22 cellular contexts compared by ENCODE assay signal in the genomic region with DNA sequence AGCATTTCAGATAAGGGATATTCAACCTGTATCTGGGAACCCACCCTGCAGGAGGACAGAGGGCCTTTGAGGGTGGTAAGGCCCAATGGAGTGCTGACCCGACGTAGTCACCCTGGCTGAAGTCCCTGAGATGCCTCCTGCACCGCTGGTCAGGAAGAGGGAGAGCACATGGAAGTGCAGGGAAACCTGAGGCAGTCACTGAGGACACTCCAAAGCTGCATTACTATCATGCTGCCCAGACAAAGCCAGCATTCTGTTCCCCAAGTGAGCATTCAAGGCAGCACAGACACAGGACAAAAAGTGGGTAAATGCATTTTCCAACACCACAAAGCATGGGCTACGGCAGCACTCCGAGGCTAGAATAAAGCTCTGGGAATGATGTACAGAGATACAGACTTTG. TPM values are rescaled to one million over a fixed set of nuclear protein-coding genes. Genes with fewer than 3 reads are reported as not detected.
"Had no signal": no experiment of that assay in that cellular context is flagged by ENCODE, and none has a peak within 500 bp of the region (broad histone marks: within the 10 kb centered on the region; RNA-seq: fewer than 3 reads in every experiment).

No MANE protein-coding gene starts in this region.

- H3K27me3 ChIP-seq: gastrocnemius medialis, heart right ventricle, neutrophil, pancreas, suprapubic skin, transverse colon, vagina had no signal

- DNase-seq: activated CD4-positive, alpha-beta memory T cell treated with anti-CD3 and anti-CD28 coated beads, Interleukin-2, amount 10 ng/mL, durations not matched to agents 7 days and 5 days; activated CD4-positive, alpha-beta T cell treated with anti-CD3 and anti-CD28 coated beads for 48 hours; activated CD4-positive, CD25-positive, alpha-beta regulatory T cell; activated CD8-positive, alpha-beta memory T cell treated with anti-CD3 and anti-CD28 coated beads, Interleukin-2, amount 10 ng/mL, durations not matched to agents 7 days and 5 days; activated naive CD4-positive, alpha-beta T cell treated with anti-CD3 and anti-CD28 coated beads for 36 hours; activated naive CD8-positive, alpha-beta T cell treated with anti-CD3 and anti-CD28 coated beads, Interleukin-2, amount 50 U/mL, for 24 hours; aorta; cortex of kidney; effector CD8-positive, alpha-beta T cell; gastrocnemius medialis; heart right ventricle; mesendoderm; natural killer cell; pancreas; stimulated activated CD4-positive, alpha-beta T cell treated with anti-CD3 and anti-CD28 coated beads, Interleukin-12 subunit alpha, Interleukin-12 subunit beta, amount 100 ng/mL, for 4 hours; stimulated activated CD4-positive, alpha-beta T cell treated with anti-CD3 and anti-CD28 coated beads, Interleukin-1b, Interleukin-23, amount 100 ng/mL, for 48 hours; stimulated activated naive CD8-positive, alpha-beta T cell treated with anti-CD3 and anti-CD28 coated beads, Interleukin-15, Interleukin-2, amounts not matched to agents 100 U/mL and 50 U/mL, for 24 hours; transverse colon had no signal

- H3K27ac ChIP-seq: gastrocnemius medialis, neutrophil, pancreas, suprapubic skin, transverse colon, vagina had no signal

- H3K9me3 ChIP-seq: gastrocnemius medialis, heart right ventricle, neutrophil, pancreas, suprapubic skin, transverse colon, vagina had no signal

- ATAC-seq: activated CD8-positive, alpha-beta memory T cell treated with anti-CD3 and anti-CD28 coated beads, Interleukin-2, amount 10 ng/mL, durations not matched to agents 7 days and 5 days; activated naive CD8-positive, alpha-beta T cell treated with anti-CD3 and anti-CD28 coated beads, Interleukin-2, amount 50 U/mL, for 24 hours; esophagus mucosa; gastrocnemius medialis; heart right ventricle; natural killer cell; pancreas; stimulated activated naive CD8-positive, alpha-beta T cell treated with anti-CD3 and anti-CD28 coated beads, Interleukin-15, Interleukin-2, amounts not matched to agents 100 U/mL and 50 U/mL, for 24 hours had no signal

- H3K4me3 ChIP-seq: gastrocnemius medialis, heart right ventricle, pancreas, suprapubic skin, transverse colon, vagina had no signal

RNA-seq across cellular contexts. Expression of gene BCAR1, which starts 46.8 kb away (rescaled TPM):
- total RNA-seq: activated CD4-positive, alpha-beta memory T cell treated with anti-CD3 and anti-CD28 coated beads, Interleukin-2, amount 10 ng/mL, durations not matched to agents 7 days and 5 days; natural killer cell had no signal
